1 cellular context compared by ENCODE assay signal in the genomic region with DNA sequence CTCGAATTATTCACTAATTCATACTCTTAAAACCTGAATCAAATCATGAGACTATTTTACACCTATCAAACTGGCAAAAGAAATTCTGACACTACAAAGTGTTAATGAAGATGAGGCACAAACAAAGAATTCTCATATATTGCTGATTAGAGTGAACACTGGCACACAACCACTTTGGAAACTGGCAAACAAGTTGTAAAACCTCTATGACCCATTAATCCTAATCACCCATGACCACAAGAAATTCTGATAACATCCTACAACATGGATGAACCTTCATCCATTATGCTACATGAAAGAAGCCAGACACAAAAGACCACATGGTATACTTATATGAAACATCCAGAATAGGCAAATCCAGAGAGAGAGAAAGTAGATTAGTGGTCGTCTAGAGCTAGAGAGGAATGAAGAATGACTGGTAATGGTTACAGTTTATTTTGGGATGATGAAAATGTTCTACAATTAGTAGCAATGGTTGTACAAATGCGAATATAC.
TF ChIP-seq lines count a peak whose summit lies in the region.

No MANE protein-coding gene starts in this region.

TF ChIP-seq in HEK293, 187 proteins besides CTCF, POLR2A, EP300 and RAD21:
- TF ChIP-seq ZNF366 (tag by site-specific recombination; conservative IDR thresholded peaks at IDR 0.05) (peak; percentile 47; the same call in 1 of the 2 replicates), ZNF248 (tag by site-specific recombination; IDR thresholded peaks at IDR 0.05) (no peak), PRDM10 (tag by site-specific recombination; IDR thresholded peaks at IDR 0.05) (no peak), FEZF1 (tag by site-specific recombination; IDR thresholded peaks at IDR 0.05) (peak; percentile 56; the same call in 1 of the 2 replicates), ZNF221 (tag by site-specific recombination; IDR thresholded peaks at IDR 0.05; ENCODE audit: borderline replicate concordance) (no peak), ZBTB17 (tag by site-specific recombination; IDR thresholded peaks at IDR 0.05) (peak; percentile 70), INSM2 (tag by site-specific recombination; IDR thresholded peaks at IDR 0.05) (no peak), ZNF501 (tag by site-specific recombination; IDR thresholded peaks at IDR 0.05) (no peak), ZNF843 (tag by site-specific recombination; IDR thresholded peaks at IDR 0.05) (0 out of 2 replicates have a peak, but pooled peaks have one; percentile 28), OSR2 (tag by site-specific recombination; IDR thresholded peaks at IDR 0.05) (peak; percentile 30; the same call in 1 of the 2 replicates)
- TF ChIP-seq, protein P1, sequence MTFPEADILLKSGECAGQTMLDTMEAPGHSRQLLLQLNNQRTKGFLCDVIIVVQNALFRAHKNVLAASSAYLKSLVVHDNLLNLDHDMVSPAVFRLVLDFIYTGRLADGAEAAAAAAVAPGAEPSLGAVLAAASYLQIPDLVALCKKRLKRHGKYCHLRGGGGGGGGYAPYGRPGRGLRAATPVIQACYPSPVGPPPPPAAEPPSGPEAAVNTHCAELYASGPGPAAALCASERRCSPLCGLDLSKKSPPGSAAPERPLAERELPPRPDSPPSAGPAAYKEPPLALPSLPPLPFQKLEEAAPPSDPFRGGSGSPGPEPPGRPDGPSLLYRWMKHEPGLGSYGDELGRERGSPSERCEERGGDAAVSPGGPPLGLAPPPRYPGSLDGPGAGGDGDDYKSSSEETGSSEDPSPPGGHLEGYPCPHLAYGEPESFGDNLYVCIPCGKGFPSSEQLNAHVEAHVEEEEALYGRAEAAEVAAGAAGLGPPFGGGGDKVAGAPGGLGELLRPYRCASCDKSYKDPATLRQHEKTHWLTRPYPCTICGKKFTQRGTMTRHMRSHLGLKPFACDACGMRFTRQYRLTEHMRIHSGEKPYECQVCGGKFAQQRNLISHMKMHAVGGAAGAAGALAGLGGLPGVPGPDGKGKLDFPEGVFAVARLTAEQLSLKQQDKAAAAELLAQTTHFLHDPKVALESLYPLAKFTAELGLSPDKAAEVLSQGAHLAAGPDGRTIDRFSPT (tag by site-specific recombination; IDR thresholded peaks at IDR 0.05), result peak; percentile 46; the same call in 1 of the 2 replicates
- TF ChIP-seq, protein P2, sequence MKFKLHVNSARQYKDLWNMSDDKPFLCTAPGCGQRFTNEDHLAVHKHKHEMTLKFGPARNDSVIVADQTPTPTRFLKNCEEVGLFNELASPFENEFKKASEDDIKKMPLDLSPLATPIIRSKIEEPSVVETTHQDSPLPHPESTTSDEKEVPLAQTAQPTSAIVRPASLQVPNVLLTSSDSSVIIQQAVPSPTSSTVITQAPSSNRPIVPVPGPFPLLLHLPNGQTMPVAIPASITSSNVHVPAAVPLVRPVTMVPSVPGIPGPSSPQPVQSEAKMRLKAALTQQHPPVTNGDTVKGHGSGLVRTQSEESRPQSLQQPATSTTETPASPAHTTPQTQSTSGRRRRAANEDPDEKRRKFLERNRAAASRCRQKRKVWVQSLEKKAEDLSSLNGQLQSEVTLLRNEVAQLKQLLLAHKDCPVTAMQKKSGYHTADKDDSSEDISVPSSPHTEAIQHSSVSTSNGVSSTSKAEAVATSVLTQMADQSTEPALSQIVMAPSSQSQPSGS (tag by site-specific recombination; IDR thresholded peaks at IDR 0.05; ENCODE audit: low read depth), result no peak
- TF ChIP-seq, protein P3, sequence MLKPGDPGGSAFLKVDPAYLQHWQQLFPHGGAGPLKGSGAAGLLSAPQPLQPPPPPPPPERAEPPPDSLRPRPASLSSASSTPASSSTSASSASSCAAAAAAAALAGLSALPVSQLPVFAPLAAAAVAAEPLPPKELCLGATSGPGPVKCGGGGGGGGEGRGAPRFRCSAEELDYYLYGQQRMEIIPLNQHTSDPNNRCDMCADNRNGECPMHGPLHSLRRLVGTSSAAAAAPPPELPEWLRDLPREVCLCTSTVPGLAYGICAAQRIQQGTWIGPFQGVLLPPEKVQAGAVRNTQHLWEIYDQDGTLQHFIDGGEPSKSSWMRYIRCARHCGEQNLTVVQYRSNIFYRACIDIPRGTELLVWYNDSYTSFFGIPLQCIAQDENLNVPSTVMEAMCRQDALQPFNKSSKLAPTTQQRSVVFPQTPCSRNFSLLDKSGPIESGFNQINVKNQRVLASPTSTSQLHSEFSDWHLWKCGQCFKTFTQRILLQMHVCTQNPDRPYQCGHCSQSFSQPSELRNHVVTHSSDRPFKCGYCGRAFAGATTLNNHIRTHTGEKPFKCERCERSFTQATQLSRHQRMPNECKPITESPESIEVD (tag by site-specific recombination; IDR thresholded peaks at IDR 0.05), result peak; percentile 79
